ENCODE assay signal across 1 cellular context in genomic region chr21:35216966-35217365, GRCh38.
TF ChIP-seq lines count a peak whose summit lies in the region.

No MANE protein-coding gene starts in this region.

TF ChIP-seq in HCT116, 20 proteins besides CTCF, POLR2A, EP300 and RAD21 (continued from another document):
- TF ChIP-seq YY1 (IDR thresholded peaks at IDR 0.05; ENCODE audit: extremely low read depth, insufficient replicate concordance, low read depth, low read length) (no peak), SIN3A (IDR thresholded peaks at IDR 0.05; ENCODE audit: low read depth) (no peak), ELF1 (IDR thresholded peaks at IDR 0.05; ENCODE audit: borderline replicate concordance, low read depth) (no peak), CBX3 (IDR thresholded peaks at IDR 0.05; ENCODE audit: low read depth) (no peak), CEBPB (IDR thresholded peaks at IDR 0.05; ENCODE audit: low read depth) (no peak), EZH2phosphoT487 (IDR thresholded peaks at IDR 0.05; ENCODE audit: borderline replicate concordance) (no peak), SP1 (IDR thresholded peaks at IDR 0.05; ENCODE audit: low read depth) (no peak), EZH2 (IDR thresholded peaks at IDR 0.05) (no peak)
TF ChIP-seq in HCT116: peak in this region for 0.
